Comparison of ENCODE assay signal across 10 cellular contexts in genomic region chr7:158975526-158976467, GRCh38.
DNase-seq lines count a peak whose midpoint lies in the region; ATAC-seq and TF ChIP-seq lines count a peak whose summit lies in the region.
"Had no signal": no experiment of that assay in that cellular context is flagged by ENCODE, and none has a peak within 500 bp of the region (broad histone marks: within the 10 kb centered on the region; RNA-seq: fewer than 3 reads in every experiment).

No MANE protein-coding gene starts in this region.

- no peak overlapping the region for H3K27ac ChIP-seq in CD4-positive, alpha-beta T cell (ENCODE audit: low read depth, low read length)
- H3K27ac ChIP-seq in HEK293 (ENCODE audit: extremely low read depth, low read depth, low read length) = no peak overlapping the region
- H3K27ac ChIP-seq in foreskin keratinocyte = no peak overlapping the region
- H3K27ac ChIP-seq: brain microvascular endothelial cell had no signal

- intact Hi-C loops in CD4-positive, alpha-beta T cell (cut with DNase I, micrococcal nuclease) = loop anchor here (2.0 to 10.0 kb wide), 9 partner anchors 17 to 583 kb away; no protein-coding TSS in a partner anchor

- ATAC-seq in CD4-positive, alpha-beta T cell (ENCODE audit: poor library complexity) = peak; percentile 28
- ATAC-seq in foreskin keratinocyte = peak; percentile 52
- no peak for ATAC-seq in GM21717 (IDR thresholded peaks at IDR 0.05; ENCODE audit: unreplicated experiment)
- ATAC-seq in SK-N-SH treated with all-trans-retinoic acid at 6 μM for 48 hours = no peak; the same call in 1 of the 3 replicates

- peak overlapping the region; percentile 56 for H3K4me3 Mint-ChIP-seq in CD4-positive, alpha-beta T cell

- H3K9me3 ChIP-seq in CD4-positive, alpha-beta T cell (ENCODE audit: control insufficient read depth, low read length) = peaks cover 5% of the 10 kb centered on the region
- H3K9me3 ChIP-seq in HEK293 (ENCODE audit: control insufficient read depth, insufficient read depth, low read depth, low read length) (no peaks in the 10 kb centered on the region), MG63 (no peaks in the 10 kb centered on the region)

- no peak for TF ChIP-seq CTCF in CD4-positive, alpha-beta T cell (IDR thresholded peaks at IDR 0.05)
- TF ChIP-seq CTCF in HEK293 (tag by site-specific recombination; IDR thresholded peaks at IDR 0.05) = no peak
- peak; percentile 22 for TF ChIP-seq CTCF in foreskin keratinocyte (conservative IDR thresholded peaks at IDR 0.05)

- H3K4me1 ChIP-seq in HEK293 (ENCODE audit: control insufficient read depth, insufficient read depth, low read length) = no peaks in the 10 kb centered on the region
- no peaks in the 10 kb centered on the region for H3K4me1 ChIP-seq in foreskin keratinocyte

- CTCF ChIA-PET in CD4-positive, alpha-beta T cell (lab: Charles Lee) = interaction anchor here (1.4 to 2.4 kb wide), 5 partner anchors 18 to 280 kb away, joined by 3 to 35 read pairs (median 6); no protein-coding TSS in a partner anchor
- CTCF ChIA-PET in HEK293 (lab: Yijun Ruan, JAX) = interaction anchor here (0.6 to 1.9 kb wide), 11 partner anchors 8 to 494 kb away, joined by 3 to 15 read pairs (median 4); no protein-coding TSS in a partner anchor

- peaks cover 22% of the 10 kb centered on the region for H3K4me1 Mint-ChIP-seq in CD4-positive, alpha-beta T cell (ENCODE audit: low read depth)

- H3K9me3 Mint-ChIP-seq in CD4-positive, alpha-beta T cell = no peaks in the 10 kb centered on the region

- H3K27me3 Mint-ChIP-seq in CD4-positive, alpha-beta T cell = no peaks in the 10 kb centered on the region

- peak in 5 of 10 experiments; percentile 18 to 44 (median 20) for DNase-seq in CD4-positive, alpha-beta T cell
- DNase-seq in SHP77 treated with DMSO at 0.1 percent for 48 hours (lab: John Stamatoyannopoulos, UW) = peak; percentile 91
- no peak for DNase-seq in foreskin keratinocyte
- DNase-seq in NCI-H187 (lab: John Stamatoyannopoulos, UW) = no peak
- DNase-seq in MG63 = no peak
- DNase-seq: brain microvascular endothelial cell, NCI-H446 treated with DMSO at 0.1 percent for 48 hours had no signal

- POLR2A ChIA-PET in CD4-positive, alpha-beta T cell (lab: Charles Lee) = interaction anchor here (0.7 to 2.3 kb wide), 5 partner anchors 16 to 280 kb away, joined by 3 to 20 read pairs (median 6); partner anchors contain the start of genes ESYT2 and NCAPG2
- POLR2A ChIA-PET in HEK293 (lab: Yijun Ruan, JAX) = interaction anchor here (0.9 kb wide), 1 partner anchor 112 kb away, joined by 4 read pairs; no protein-coding TSS in a partner anchor

- no peaks in the 10 kb centered on the region for H3K36me3 Mint-ChIP-seq in CD4-positive, alpha-beta T cell (ENCODE audit: low read depth)

- H3K27ac Mint-ChIP-seq in CD4-positive, alpha-beta T cell = peak overlapping the region; percentile 77

- H3K27me3 ChIP-seq in CD4-positive, alpha-beta T cell (ENCODE audit: control insufficient read depth, insufficient read depth, low read length) = no peaks in the 10 kb centered on the region
- no peaks in the 10 kb centered on the region for H3K27me3 ChIP-seq in foreskin keratinocyte
- H3K27me3 ChIP-seq in MG63 = no peaks in the 10 kb centered on the region
- H3K27me3 ChIP-seq: brain microvascular endothelial cell had no signal

- no peak overlapping the region for H3K4me3 ChIP-seq in HEK293 (ENCODE audit: low read depth, low read length)
- H3K4me3 ChIP-seq in MG63 = no peak overlapping the region

- H3K36me3 ChIP-seq in HEK293 (ENCODE audit: control insufficient read depth in 2 of 2, insufficient read depth in 1 of 2, low read length in 2 of 2) (no peaks in the 10 kb centered on the region), MG63 (no peaks in the 10 kb centered on the region)
- H3K36me3 ChIP-seq: brain microvascular endothelial cell had no signal

TF ChIP-seq in HEK293, 187 proteins besides CTCF, POLR2A, EP300 and RAD21 (continues in another document):
- TF ChIP-seq GLI4 (tag by site-specific recombination; IDR thresholded peaks at IDR 0.05) = no peak
- TF ChIP-seq ZNF513 (tag by site-specific recombination; IDR thresholded peaks at IDR 0.05) = no peak
- peak; percentile 33; the same call in 1 of the 2 replicates for TF ChIP-seq SP2 (tag by site-specific recombination; IDR thresholded peaks at IDR 0.05)
- no peak for TF ChIP-seq ZNF704 (tag by site-specific recombination; IDR thresholded peaks at IDR 0.05)
- no peak for TF ChIP-seq ZNF488 (tag by site-specific recombination; IDR thresholded peaks at IDR 0.05)
- peak; percentile 96 for TF ChIP-seq KLF1 (tag by site-specific recombination; IDR thresholded peaks at IDR 0.05)
- no peak for TF ChIP-seq ZNF341 (tag by site-specific recombination; IDR thresholded peaks at IDR 0.05; ENCODE audit: low read depth)

TF ChIP-seq in SK-N-SH treated with all-trans-retinoic acid at 6 μM for 48 hours, 23 proteins besides CTCF, POLR2A, EP300 and RAD21:
- TF ChIP-seq PPARA (CRISPR knock-in tag; IDR thresholded peaks at IDR 0.05; ENCODE audit: borderline replicate concordance) = no peak
- TF ChIP-seq CREB5 (CRISPR knock-in tag; IDR thresholded peaks at IDR 0.05; ENCODE audit: low read depth) = no peak
- no peak for TF ChIP-seq ZFP3 (CRISPR knock-in tag; IDR thresholded peaks at IDR 0.05)
- no peak for TF ChIP-seq PATZ1 (CRISPR knock-in tag; IDR thresholded peaks at IDR 0.05; ENCODE audit: borderline replicate concordance)
- TF ChIP-seq ARNTL (CRISPR knock-in tag; IDR thresholded peaks at IDR 0.05; ENCODE audit: borderline replicate concordance, low read depth) = no peak
- no peak for TF ChIP-seq ISL1 (CRISPR knock-in tag; IDR thresholded peaks at IDR 0.05)
- TF ChIP-seq ZC3H10 (CRISPR knock-in tag; IDR thresholded peaks at IDR 0.05) = no peak
- TF ChIP-seq GLIS3 (CRISPR knock-in tag; IDR thresholded peaks at IDR 0.05) = no peak

Comparison
In these comparisons a context has a peak if more than half of its experiments do, and no peak if none do; other contexts are left out.
1. ATAC-seq: peak in CD4-positive, alpha-beta T cell (single experiment) and foreskin keratinocyte (single experiment); none in GM21717 (single experiment) and SK-N-SH treated with all-trans-retinoic acid at 6 μM for 48 hours (single experiment).